ENCODE assay signal across 8 cellular contexts in the genomic region with DNA sequence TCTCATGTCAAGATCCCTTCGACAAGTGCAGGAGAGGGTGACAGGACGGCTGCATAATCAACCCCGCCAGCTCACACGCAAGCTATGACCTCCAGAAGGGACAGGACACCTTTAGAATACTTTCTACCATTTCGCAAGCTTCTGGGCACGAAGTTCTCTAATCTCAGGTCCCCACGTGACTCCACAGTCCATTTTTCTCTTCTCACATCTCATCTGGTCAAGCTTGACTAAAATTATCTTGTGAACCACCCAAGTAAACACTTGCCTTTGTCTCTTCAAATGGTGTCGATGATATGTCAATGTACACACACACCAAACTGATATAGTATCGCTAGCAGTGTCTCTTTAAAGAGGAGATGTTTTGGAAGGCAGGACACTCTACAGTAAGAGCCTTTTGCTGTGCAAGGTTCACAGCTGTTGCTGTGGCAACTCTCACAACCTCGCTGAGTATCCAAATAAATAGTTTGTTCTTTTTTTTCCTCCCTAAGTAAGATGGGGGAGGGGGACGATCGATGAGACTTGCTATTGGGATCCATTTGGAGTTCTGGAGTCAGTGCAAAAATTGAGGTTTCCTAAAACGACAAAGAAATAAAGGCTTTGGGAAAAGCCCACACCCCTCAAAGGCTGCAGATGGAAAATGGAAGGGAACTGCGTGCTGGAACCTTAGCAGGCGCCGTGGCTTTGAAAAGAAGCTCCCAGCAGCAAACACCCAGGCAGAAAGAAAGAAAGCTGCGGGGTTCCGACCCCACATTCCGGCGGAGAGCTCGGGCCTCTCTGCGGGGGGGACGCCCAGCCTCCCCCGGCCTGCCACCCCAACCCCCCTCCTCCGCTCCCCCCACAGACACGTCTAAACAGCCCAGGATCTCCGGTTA.
DNase-seq lines count a peak whose midpoint lies in the region; ATAC-seq, FAIRE-seq and TF ChIP-seq lines count a peak whose summit lies in the region.

No MANE protein-coding gene starts in this region.

- no peak for TF ChIP-seq POLR2A in NB4 (IDR thresholded peaks at IDR 0.05; ENCODE audit: extremely low read depth, insufficient read length)
- TF ChIP-seq POLR2A in GM12891 (IDR thresholded peaks at IDR 0.05; ENCODE audit: low read depth, low read length) = no peak

- peaks cover 10% of the 10 kb centered on the region for H3K4me1 Mint-ChIP-seq in CD4-positive, alpha-beta T cell (ENCODE audit: low read depth)

- H3K27me3 ChIP-seq in kidney epithelial cell (ENCODE audit: control insufficient read depth, insufficient read depth, low read length) = peaks cover 12% of the 10 kb centered on the region
- H3K27me3 ChIP-seq in CD4-positive, alpha-beta T cell (ENCODE audit: control insufficient read depth, insufficient read depth, low read length) = peaks cover 25% of the 10 kb centered on the region

- no peak overlapping the region for H3K27ac ChIP-seq in CD4-positive, alpha-beta T cell (ENCODE audit: low read depth, low read length)

- H3K4me3 ChIP-seq in NB4 (ENCODE audit: low read depth, low read length) = peak overlapping the region; percentile 30
- H3K4me3 ChIP-seq in cardiac fibroblast (replicated peaks in 1 of 2; ENCODE audit: low read depth in 2 of 2, low read length in 2 of 2) = peak overlapping the region; percentile 26 to 39
- H3K4me3 ChIP-seq in kidney epithelial cell (ENCODE audit: low read depth, low read length) = peak overlapping the region; percentile 28

- FAIRE-seq in GM12891 (lab: Jason Lieb, UNC) = no peak

- no peak overlapping the region for H3K27ac Mint-ChIP-seq in CD4-positive, alpha-beta T cell

- ATAC-seq in CD4-positive, alpha-beta T cell (ENCODE audit: poor library complexity) = no peak

- no peaks in the 10 kb centered on the region for H3K9me3 ChIP-seq in CD4-positive, alpha-beta T cell (ENCODE audit: control insufficient read depth, low read length)

- peaks cover 16% of the 10 kb centered on the region for H3K27me3 Mint-ChIP-seq in CD4-positive, alpha-beta T cell

- no peaks in the 10 kb centered on the region for H3K9me3 Mint-ChIP-seq in CD4-positive, alpha-beta T cell

- intact Hi-C loops in CD4-positive, alpha-beta T cell (cut with DNase I, micrococcal nuclease) = no loop called here

- peak; percentile 41 for DNase-seq in NB4 (ENCODE audit: low read depth)
- DNase-seq in cardiac fibroblast (ENCODE audit: low read depth in 2 of 2) = peak; percentile 27 to 76
- DNase-seq in kidney epithelial cell (ENCODE audit: low read depth) = peak; percentile 2
- DNase-seq in superior temporal gyrus (ENCODE audit: extremely low spot score) = peak; percentile 75
- DNase-seq in GM12891 (ENCODE audit: insufficient read length, low spot score) = no peak
- DNase-seq in islet precursor cell = no peak
- no peak for DNase-seq in NCI-H526 treated with DMSO at 0.1 percent for 48 hours (lab: John Stamatoyannopoulos, UW)
- no peak for DNase-seq in CD4-positive, alpha-beta T cell

- TF ChIP-seq CTCF in NB4 (IDR thresholded peaks at IDR 0.05; ENCODE audit: low read depth, low read length) (no peak), cardiac fibroblast (IDR thresholded peaks at IDR 0.05; ENCODE audit: low read depth, low read length) (no peak), kidney epithelial cell (IDR thresholded peaks at IDR 0.05; ENCODE audit: insufficient read depth, low read length, poor library complexity, severe bottlenecking) (no peak)
- no peak for TF ChIP-seq CTCF in CD4-positive, alpha-beta T cell (IDR thresholded peaks at IDR 0.05)

- no peaks in the 10 kb centered on the region for H3K36me3 Mint-ChIP-seq in CD4-positive, alpha-beta T cell (ENCODE audit: low read depth)

- POLR2A ChIA-PET in CD4-positive, alpha-beta T cell (lab: Charles Lee) = no interaction called here

- H3K36me3 ChIP-seq in kidney epithelial cell (ENCODE audit: control insufficient read depth, insufficient read depth, low read length) = no peaks in the 10 kb centered on the region

- CTCF ChIA-PET in CD4-positive, alpha-beta T cell (lab: Charles Lee) = no interaction called here

- no peak overlapping the region for H3K4me3 Mint-ChIP-seq in CD4-positive, alpha-beta T cell

TF ChIP-seq in GM12891, 5 proteins besides CTCF, POLR2A, EP300 and RAD21:
- no peak for TF ChIP-seq TAF1 (IDR thresholded peaks at IDR 0.05; ENCODE audit: low read depth, low read length)
- no peak for TF ChIP-seq POLR2AphosphoS5 (IDR thresholded peaks at IDR 0.05; ENCODE audit: low read depth, low read length)
- no peak for TF ChIP-seq POU2F2 (IDR thresholded peaks at IDR 0.05; ENCODE audit: low read depth, low read length)

Comparison
In these comparisons a context has a peak if more than half of its experiments do, and no peak if none do; other contexts are left out.
1. DNase-seq: peak in NB4 (single experiment), cardiac fibroblast (2 of 2), kidney epithelial cell (single experiment) and superior temporal gyrus (single experiment); none in GM12891 (single experiment), islet precursor cell (single experiment), NCI-H526 treated with DMSO at 0.1 percent for 48 hours (single experiment) and CD4-positive, alpha-beta T cell (0 of 10).
2. Peak in every context shown above with its lines, with median percentiles within 50 percentile points of each other: H3K4me3 ChIP-seq.